Comparison of ENCODE assay signal across 8 cellular contexts in genomic region chr3:126132751-126133511, GRCh38. TPM values are rescaled to one million over a fixed set of nuclear protein-coding genes. Genes with fewer than 3 reads are reported as not detected.
DNase-seq lines count a peak whose midpoint lies in the region; ATAC-seq and TF ChIP-seq lines count a peak whose summit lies in the region.

No MANE protein-coding gene starts in this region.

- H3K4me3 ChIP-seq in osteoblast (ENCODE audit: insufficient read depth, low read length), result no peak overlapping the region

- H3K4me1 ChIP-seq in osteoblast (ENCODE audit: insufficient read depth, low read length), result no peaks in the 10 kb centered on the region

- H3K27ac Mint-ChIP-seq in chondrocyte (ENCODE audit: unreplicated experiment), result no peak overlapping the region
- H3K27ac Mint-ChIP-seq in activated T-helper 2 cell treated with anti-CD3 and anti-CD28 coated beads, Interferon-gamma antibody, Interleukin-2, Interleukin-4, amounts not matched to agents 10 μg/mL and 5 μg/mL and 100 μg/mL, durations not matched to agents 14 hours and 24 hours and 36 hours, result no peak overlapping the region

- no peaks in the 10 kb centered on the region for H3K79me2 ChIP-seq in osteoblast (ENCODE audit: insufficient read depth, low read length)

- H3K36me3 Mint-ChIP-seq in chondrocyte (ENCODE audit: low read depth), result no peaks in the 10 kb centered on the region
- no peaks in the 10 kb centered on the region for H3K36me3 Mint-ChIP-seq in activated T-helper 2 cell treated with anti-CD3 and anti-CD28 coated beads, Interferon-gamma antibody, Interleukin-2, Interleukin-4, amounts not matched to agents 10 μg/mL and 5 μg/mL and 100 μg/mL, durations not matched to agents 14 hours and 24 hours and 36 hours (ENCODE audit: low read depth)

- DNase-seq in EH (ENCODE audit: low read depth) (peak; percentile 10), NCI-H1694 (lab: John Stamatoyannopoulos, UW) (peak; percentile 28), chondrocyte (ENCODE audit: low spot score) (peak; percentile 51), osteoblast (ENCODE audit: insufficient read length, low spot score, missing footprints) (peak; percentile 38), GM10266 (ENCODE audit: extremely low spot score) (no peak), NCI-H2227 (lab: John Stamatoyannopoulos, UW; ENCODE audit: unreplicated experiment) (no peak)
- no peak for DNase-seq in activated T-helper 2 cell treated with anti-CD3 and anti-CD28 coated beads, Interferon-gamma antibody, Interleukin-2, Interleukin-4, amounts not matched to agents 10 μg/mL and 5 μg/mL and 100 μg/mL, durations not matched to agents 14 hours and 24 hours and 36 hours (ENCODE audit: low spot score)

- TF ChIP-seq CTCF in chondrocyte (IDR thresholded peaks at IDR 0.05) (peak; percentile 64), osteoblast (IDR thresholded peaks at IDR 0.05; ENCODE audit: extremely low read depth, low read depth, low read length) (peak; percentile 23), GM10266 (IDR thresholded peaks at IDR 0.05; ENCODE audit: control insufficient read depth, insufficient read depth, low read depth, missing control alignments) (no peak)

- no peak overlapping the region for H3K4me2 ChIP-seq in osteoblast (ENCODE audit: insufficient read depth, low read length)

- no peaks in the 10 kb centered on the region for H3K9me3 ChIP-seq in osteoblast (ENCODE audit: low read depth, low read length)

- H3K4me3 Mint-ChIP-seq in chondrocyte (ENCODE audit: unreplicated experiment), result no peak overlapping the region
- H3K4me3 Mint-ChIP-seq in activated T-helper 2 cell treated with anti-CD3 and anti-CD28 coated beads, Interferon-gamma antibody, Interleukin-2, Interleukin-4, amounts not matched to agents 10 μg/mL and 5 μg/mL and 100 μg/mL, durations not matched to agents 14 hours and 24 hours and 36 hours (ENCODE audit: low read depth), result no peak overlapping the region

- H3K27me3 Mint-ChIP-seq in chondrocyte (ENCODE audit: low read depth), result peaks cover 17% of the 10 kb centered on the region
- no peaks in the 10 kb centered on the region for H3K27me3 Mint-ChIP-seq in activated T-helper 2 cell treated with anti-CD3 and anti-CD28 coated beads, Interferon-gamma antibody, Interleukin-2, Interleukin-4, amounts not matched to agents 10 μg/mL and 5 μg/mL and 100 μg/mL, durations not matched to agents 14 hours and 24 hours and 36 hours (ENCODE audit: low read depth)

- H3K27me3 ChIP-seq in osteoblast (ENCODE audit: insufficient read depth, low read length), result peaks cover 8% of the 10 kb centered on the region

- no peak for ATAC-seq in GM19351 (IDR thresholded peaks at IDR 0.05; ENCODE audit: unreplicated experiment)

- no peak overlapping the region for H3K27ac ChIP-seq in osteoblast (ENCODE audit: low read depth, low read length)

- no peak overlapping the region for H2AFZ ChIP-seq in osteoblast (ENCODE audit: low read length)

- intact Hi-C loops in activated T-helper 2 cell treated with anti-CD3 and anti-CD28 coated beads, Interferon-gamma antibody, Interleukin-2, Interleukin-4, amounts not matched to agents 10 μg/mL and 5 μg/mL and 100 μg/mL, durations not matched to agents 14 hours and 24 hours and 36 hours (cut with micrococcal nuclease), result no loop called here

- no peaks in the 10 kb centered on the region for H3K4me1 Mint-ChIP-seq in chondrocyte (ENCODE audit: low read depth)
- H3K4me1 Mint-ChIP-seq in activated T-helper 2 cell treated with anti-CD3 and anti-CD28 coated beads, Interferon-gamma antibody, Interleukin-2, Interleukin-4, amounts not matched to agents 10 μg/mL and 5 μg/mL and 100 μg/mL, durations not matched to agents 14 hours and 24 hours and 36 hours (ENCODE audit: low read depth), result no peaks in the 10 kb centered on the region

- no peaks in the 10 kb centered on the region for H3K36me3 ChIP-seq in osteoblast (ENCODE audit: insufficient read depth, low read length)

- H3K9me3 Mint-ChIP-seq in chondrocyte (ENCODE audit: low read depth), result no peaks in the 10 kb centered on the region
- H3K9me3 Mint-ChIP-seq in activated T-helper 2 cell treated with anti-CD3 and anti-CD28 coated beads, Interferon-gamma antibody, Interleukin-2, Interleukin-4, amounts not matched to agents 10 μg/mL and 5 μg/mL and 100 μg/mL, durations not matched to agents 14 hours and 24 hours and 36 hours, result no peaks in the 10 kb centered on the region

- no peaks in the 10 kb centered on the region for H4K20me1 ChIP-seq in osteoblast (ENCODE audit: insufficient read depth, low read length)

RNA-seq across cellular contexts. Expression of gene ALDH1L1, which starts 47.5 kb away (rescaled TPM):
- total RNA-seq in chondrocyte (0.51 to 1.9 TPM (median 0.60 TPM) in 3 replicates), osteoblast (under 0.01 TPM in 1 of 2 replicates, not detected in the other)
- total RNA-seq in activated T-helper 2 cell treated with anti-CD3 and anti-CD28 coated beads, Interferon-gamma antibody, Interleukin-2, Interleukin-4, amounts not matched to agents 10 μg/mL and 5 μg/mL and 100 μg/mL, durations not matched to agents 14 hours and 24 hours and 36 hours, result not detected in 2 replicates

RNA-seq across cellular contexts. Expression of gene SLC41A3, which starts 49.0 kb away (rescaled TPM):
- 38.5 to 51.9 TPM (median 43.2 TPM) in 3 replicates for total RNA-seq in chondrocyte
- 41.5 and 59.4 TPM in 2 replicates for total RNA-seq in osteoblast
- total RNA-seq in activated T-helper 2 cell treated with anti-CD3 and anti-CD28 coated beads, Interferon-gamma antibody, Interleukin-2, Interleukin-4, amounts not matched to agents 10 μg/mL and 5 μg/mL and 100 μg/mL, durations not matched to agents 14 hours and 24 hours and 36 hours, result 13.1 and 14.7 TPM in 2 replicates

Comparison
In these comparisons a context has a peak if more than half of its experiments do, and no peak if none do; other contexts are left out.
1. DNase-seq: peak in EH (single experiment), NCI-H1694 (single experiment), chondrocyte (single experiment) and osteoblast (single experiment); none in activated T-helper 2 cell treated with anti-CD3 and anti-CD28 coated beads, Interferon-gamma antibody, Interleukin-2, Interleukin-4, amounts not matched to agents 10 μg/mL and 5 μg/mL and 100 μg/mL, durations not matched to agents 14 hours and 24 hours and 36 hours (single experiment), GM10266 (single experiment) and NCI-H2227 (single experiment).